In the genomic region with DNA sequence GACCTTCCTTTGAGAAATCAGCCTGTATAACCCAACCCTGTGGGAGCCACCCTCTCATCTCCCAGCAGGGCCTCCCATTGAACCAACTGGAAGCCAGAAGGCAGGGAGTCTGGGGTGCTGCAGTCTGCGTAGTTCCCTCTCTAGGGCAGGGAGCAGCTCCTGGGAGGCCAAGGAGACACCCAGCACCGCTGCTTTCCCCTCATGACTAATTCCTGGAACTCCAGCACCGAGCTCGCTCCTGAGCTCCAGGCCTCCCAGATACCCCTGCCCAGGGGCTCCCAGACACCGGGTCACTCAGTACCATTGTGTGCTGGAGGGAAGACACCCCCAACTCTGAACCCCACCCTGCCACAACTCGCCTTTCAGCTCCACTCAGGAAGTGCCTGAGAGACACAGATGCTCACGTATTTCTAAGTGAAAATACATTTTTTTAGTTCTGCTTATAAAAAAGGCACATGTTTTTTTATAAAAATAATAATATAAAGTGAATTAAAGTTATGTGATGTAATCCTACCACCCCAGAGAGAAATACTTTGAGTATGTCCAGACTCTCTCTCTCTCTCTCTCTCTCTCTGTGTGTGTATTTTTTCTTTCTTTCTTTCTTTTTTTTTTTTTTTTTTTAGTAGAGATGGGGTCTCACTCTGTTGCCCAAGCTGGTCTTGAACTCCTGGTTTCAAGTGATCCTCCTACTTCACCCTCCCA, we compare ENCODE assay signal across 14 cellular contexts. TPM values are rescaled to one million over a fixed set of nuclear protein-coding genes. Genes with fewer than 3 reads are reported as not detected.
A peak's percentile ranks its signal among the peaks of the same experiment; 100 is the strongest.
DNase-seq lines count a peak whose midpoint lies in the region; ATAC-seq and TF ChIP-seq lines count a peak whose summit lies in the region.
"Had no signal": no experiment of that assay in that cellular context is flagged by ENCODE, and none has a peak within 500 bp of the region (broad histone marks: within the 10 kb centered on the region; RNA-seq: fewer than 3 reads in every experiment).

No MANE protein-coding gene starts in this region.

- no peak overlapping the region for H3K23ac ChIP-seq in H9 (ENCODE audit: insufficient read length, low read depth, low read length)
- no peak overlapping the region for H3K23ac ChIP-seq in mesendoderm (ENCODE audit: low read length)

- TF ChIP-seq CTCF in H9 (conservative IDR thresholded peaks at IDR 0.05) (no peak), brain microvascular endothelial cell (IDR thresholded peaks at IDR 0.05; ENCODE audit: low read depth, low read length, missing control alignments) (no peak), PC-3 (conservative IDR thresholded peaks at IDR 0.05; ENCODE audit: low read depth, low read length) (no peak)

- H3K27me3 Mint-ChIP-seq in activated CD4-positive, alpha-beta T cell treated with anti-CD3 and anti-CD28 coated beads, Interleukin-2, amount 10 ng/mL, durations not matched to agents 24 days and 14 days: no peaks in the 10 kb centered on the region
- H3K27me3 Mint-ChIP-seq in H9 (ENCODE audit: low read depth): no peaks in the 10 kb centered on the region
- H3K27me3 Mint-ChIP-seq in activated naive CD8-positive, alpha-beta T cell treated with anti-CD3 and anti-CD28 coated beads for 36 hours: no peaks in the 10 kb centered on the region

- ATAC-seq in PC-3: no peak
- no peak for ATAC-seq in HG02981 (IDR thresholded peaks at IDR 0.05; ENCODE audit: unreplicated experiment)

- H3K4me1 Mint-ChIP-seq in activated CD4-positive, alpha-beta T cell treated with anti-CD3 and anti-CD28 coated beads, Interleukin-2, amount 10 ng/mL, durations not matched to agents 24 days and 14 days: peaks cover 59% of the 10 kb centered on the region
- peaks cover 3 to 4% of the 10 kb centered on the region in 2 experiments for H3K4me1 Mint-ChIP-seq in H9
- H3K4me1 Mint-ChIP-seq in activated naive CD8-positive, alpha-beta T cell treated with anti-CD3 and anti-CD28 coated beads for 36 hours: peaks cover 53% of the 10 kb centered on the region

- no peaks in the 10 kb centered on the region for H3K4me1 ChIP-seq in H9 (ENCODE audit: insufficient read depth, low read length)
- H3K4me1 ChIP-seq in mesendoderm (ENCODE audit: control insufficient read depth, low read depth, low read length): no peaks in the 10 kb centered on the region
- no peaks in the 10 kb centered on the region for H3K4me1 ChIP-seq in PC-3 (ENCODE audit: insufficient read depth, low read length)
- H3K4me1 ChIP-seq: tibial artery had no signal

- no peak overlapping the region for H3K18ac ChIP-seq in H9 (ENCODE audit: insufficient read length, low read depth, low read length)
- no peak overlapping the region for H3K18ac ChIP-seq in mesendoderm (ENCODE audit: low read length)

- H3T11ph ChIP-seq in H9 (ENCODE audit: low read length): no peak overlapping the region

- BruUV-seq in PC-3 (replicated peaks; lab: Mats Ljungman, UMichigan): no TSS peak

- peaks cover 8% of the 10 kb centered on the region for H3K36me3 Mint-ChIP-seq in activated CD4-positive, alpha-beta T cell treated with anti-CD3 and anti-CD28 coated beads, Interleukin-2, amount 10 ng/mL, durations not matched to agents 24 days and 14 days (ENCODE audit: low read depth)
- no peaks in the 10 kb centered on the region for H3K36me3 Mint-ChIP-seq in H9 (ENCODE audit: insufficient read depth in 1 of 3, low read depth in 3 of 3)
- H3K36me3 Mint-ChIP-seq in activated naive CD8-positive, alpha-beta T cell treated with anti-CD3 and anti-CD28 coated beads for 36 hours: peaks cover 13% of the 10 kb centered on the region

- H3K79me2 ChIP-seq in H9 (ENCODE audit: insufficient read depth, low read length) (no peaks in the 10 kb centered on the region), mesendoderm (ENCODE audit: control insufficient read depth, insufficient read depth, low read length) (no peaks in the 10 kb centered on the region), PC-3 (ENCODE audit: low read length) (no peaks in the 10 kb centered on the region)

- H3K27ac Mint-ChIP-seq in activated CD4-positive, alpha-beta T cell treated with anti-CD3 and anti-CD28 coated beads, Interleukin-2, amount 10 ng/mL, durations not matched to agents 24 days and 14 days: peak overlapping the region; percentile 93
- no peak overlapping the region for H3K27ac Mint-ChIP-seq in H9
- H3K27ac Mint-ChIP-seq in activated naive CD8-positive, alpha-beta T cell treated with anti-CD3 and anti-CD28 coated beads for 36 hours: peak overlapping the region; percentile 92

- intact Hi-C loops in activated CD4-positive, alpha-beta T cell treated with anti-CD3 and anti-CD28 coated beads, Interleukin-2, amount 10 ng/mL, durations not matched to agents 24 days and 14 days (cut with micrococcal nuclease): no loop called here
- intact Hi-C loops in PC-3 (cut with micrococcal nuclease): no loop called here

- no peak overlapping the region for H3K27ac ChIP-seq in H9 (ENCODE audit: insufficient read length, low read depth, low read length)
- no peak overlapping the region for H3K27ac ChIP-seq in mesendoderm (ENCODE audit: low read depth, low read length)
- H3K27ac ChIP-seq in brain microvascular endothelial cell: no peak overlapping the region
- no peak overlapping the region for H3K27ac ChIP-seq in PC-3 (ENCODE audit: low read length)
- H3K27ac ChIP-seq: tibial artery had no signal

- H3K9me3 ChIP-seq in H9 (ENCODE audit: control insufficient read depth, low read depth, low read length) (no peaks in the 10 kb centered on the region), PC-3 (ENCODE audit: low read length) (no peaks in the 10 kb centered on the region)
- H3K9me3 ChIP-seq: tibial artery had no signal

- no peaks in the 10 kb centered on the region for H3K79me1 ChIP-seq in H9 (ENCODE audit: insufficient read depth, low read depth, low read length, poor library complexity, severe bottlenecking)
- H3K79me1 ChIP-seq in mesendoderm (ENCODE audit: low read length): no peaks in the 10 kb centered on the region

- no CpG with 5 or more reads among the region's 7 CpGs for WGBS in H9 (ENCODE audit: extremely low coverage, insufficient read length, low lambda C conversion rate)
- no CpG with 5 or more reads among the region's 7 CpGs for WGBS in mesendoderm (ENCODE audit: extremely low coverage, insufficient coverage, low lambda C conversion rate)

- peak overlapping the region; percentile 89; the same call in 1 of the 2 replicates for H3K14ac ChIP-seq in H9 (ENCODE audit: insufficient read depth, low read length)

- DNase-seq in activated CD4-positive, alpha-beta T cell treated with anti-CD3 and anti-CD28 coated beads, Interleukin-2, amount 10 ng/mL, durations not matched to agents 24 days and 14 days: peak; percentile 70
- no peak for DNase-seq in activated CD4-positive, alpha-beta T cell treated with anti-CD3 and anti-CD28 coated beads, Interleukin-2, amount 50 U/mL, for 1 hour
- DNase-seq in H9 (no peak), mesendoderm (no peak), brain microvascular endothelial cell (no peak), PC-3 (no peak)
- DNase-seq in activated naive CD8-positive, alpha-beta T cell treated with anti-CD3 and anti-CD28 coated beads for 36 hours: no peak
- DNase-seq: ACHN; activated CD4-positive, alpha-beta T cell treated with anti-CD3 and anti-CD28 coated beads, Interleukin-2, amount 50 U/mL, for 48 hours; NCI-H1092 treated with DMSO at 0.1 percent for 48 hours; NCI-H2227 treated with DMSO at 0.1 percent for 48 hours; posterior cingulate gyrus; tibial artery had no signal

- H3K4me2 ChIP-seq in H9 (ENCODE audit: insufficient read depth, insufficient read length, low read length) (no peak overlapping the region), mesendoderm (ENCODE audit: low read length) (no peak overlapping the region), PC-3 (ENCODE audit: low read length) (no peak overlapping the region)

- H3K4me3 Mint-ChIP-seq in activated CD4-positive, alpha-beta T cell treated with anti-CD3 and anti-CD28 coated beads, Interleukin-2, amount 10 ng/mL, durations not matched to agents 24 days and 14 days: peak overlapping the region; percentile 58
- no peak overlapping the region for H3K4me3 Mint-ChIP-seq in H9
- no peak overlapping the region for H3K4me3 Mint-ChIP-seq in activated naive CD8-positive, alpha-beta T cell treated with anti-CD3 and anti-CD28 coated beads for 36 hours

- H4K5ac ChIP-seq in H9 (ENCODE audit: insufficient read length, low read depth, low read length) (no peak overlapping the region), mesendoderm (ENCODE audit: low read length) (no peak overlapping the region)

- CTCF ChIA-PET in PC-3 (lab: Charles Lee): no interaction called here

- H2AK5ac ChIP-seq in H9 (ENCODE audit: insufficient read length, low read length) (no peak overlapping the region), mesendoderm (ENCODE audit: low read length) (no peak overlapping the region)

- POLR2A ChIA-PET in PC-3 (lab: Charles Lee; ENCODE audit: unreplicated experiment): no interaction called here

- H3K56ac ChIP-seq in H9 (ENCODE audit: insufficient read length, low read depth, low read length) (no peak overlapping the region), mesendoderm (ENCODE audit: low read length) (peak overlapping the region; percentile 25)

- no peaks in the 10 kb centered on the region for H3F3A ChIP-seq in PC-3 (ENCODE audit: low read length, unreplicated experiment)

- H3K23me2 ChIP-seq in H9 (ENCODE audit: insufficient read length, low read depth, low read length, poor library complexity, severe bottlenecking): no peaks in the 10 kb centered on the region

- no peaks in the 10 kb centered on the region for H3K36me3 ChIP-seq in mesendoderm (ENCODE audit: control insufficient read depth, insufficient read depth, low read length)
- no peaks in the 10 kb centered on the region for H3K36me3 ChIP-seq in brain microvascular endothelial cell (replicated peaks)
- H3K36me3 ChIP-seq in PC-3 (ENCODE audit: low read depth, low read length): no peaks in the 10 kb centered on the region
- H3K36me3 ChIP-seq: tibial artery had no signal

- H4K91ac ChIP-seq in H9 (ENCODE audit: insufficient read length, low read depth, low read length): no peak overlapping the region

- H2BK5ac ChIP-seq in H9 (ENCODE audit: insufficient read length, low read length) (no peak overlapping the region), mesendoderm (ENCODE audit: low read length) (no peak overlapping the region)

- H2BK120ac ChIP-seq in H9 (ENCODE audit: low read depth, low read length, poor library complexity, severe bottlenecking) (no peak overlapping the region), mesendoderm (ENCODE audit: low read depth, low read length) (no peak overlapping the region)

- no peak overlapping the region for H2BK20ac ChIP-seq in H9 (ENCODE audit: low read depth, low read length, poor library complexity, severe bottlenecking)

- H3K27me3 ChIP-seq in H9 (ENCODE audit: insufficient read depth, low read length) (no peaks in the 10 kb centered on the region), mesendoderm (ENCODE audit: insufficient read depth, low read length, poor library complexity) (no peaks in the 10 kb centered on the region), brain microvascular endothelial cell (replicated peaks) (no peaks in the 10 kb centered on the region), PC-3 (ENCODE audit: low read length) (no peaks in the 10 kb centered on the region)
- H3K27me3 ChIP-seq: tibial artery had no signal

- H4K20me1 ChIP-seq in H9 (ENCODE audit: control insufficient read depth, insufficient read depth, insufficient read length): no peaks in the 10 kb centered on the region
- H4K20me1 ChIP-seq in PC-3 (ENCODE audit: low read length): no peaks in the 10 kb centered on the region

- H3K4me3 ChIP-seq in mesendoderm (ENCODE audit: low read length) (no peak overlapping the region), brain microvascular endothelial cell (ENCODE audit: low read depth, low read length) (no peak overlapping the region), PC-3 (ENCODE audit: low read length) (no peak overlapping the region)
- H3K4me3 ChIP-seq: tibial artery had no signal

- H2BK15ac ChIP-seq in H9 (ENCODE audit: low read depth, low read length): no peak overlapping the region
- no peak overlapping the region for H2BK15ac ChIP-seq in mesendoderm (replicated peaks; ENCODE audit: low read depth)

- H4K8ac ChIP-seq in H9 (replicated peaks; ENCODE audit: insufficient read length, low read depth, low read length) (no peak overlapping the region), mesendoderm (ENCODE audit: low read depth, low read length) (no peak overlapping the region)

- H3K4ac ChIP-seq in H9 (ENCODE audit: low read depth, low read length) (no peak overlapping the region), mesendoderm (ENCODE audit: low read depth, low read length) (no peak overlapping the region)

- H2AFZ ChIP-seq in H9 (ENCODE audit: low read length) (no peak overlapping the region), PC-3 (ENCODE audit: low read length) (no peak overlapping the region)

- H3K9ac ChIP-seq in H9 (ENCODE audit: extremely low read depth, insufficient read length, low read length) (no peak overlapping the region), mesendoderm (ENCODE audit: low read length) (no peak overlapping the region), PC-3 (ENCODE audit: low read length) (no peak overlapping the region)

- no peaks in the 10 kb centered on the region for H3K9me3 Mint-ChIP-seq in activated CD4-positive, alpha-beta T cell treated with anti-CD3 and anti-CD28 coated beads, Interleukin-2, amount 10 ng/mL, durations not matched to agents 24 days and 14 days
- peaks cover 0 to 6% of the 10 kb centered on the region in 2 experiments; a peak in 1 of 5 replicates for H3K9me3 Mint-ChIP-seq in H9
- H3K9me3 Mint-ChIP-seq in activated naive CD8-positive, alpha-beta T cell treated with anti-CD3 and anti-CD28 coated beads for 36 hours: peaks cover 12% of the 10 kb centered on the region

- H2BK12ac ChIP-seq in H9 (ENCODE audit: insufficient read length, low read depth, low read length): no peak overlapping the region

- in situ Hi-C loops in brain microvascular endothelial cell (cut with HindIII; ENCODE audit: low pct_ligation_motif_present, low sequenced_read_pairs): no loop called here

- no peaks in the 10 kb centered on the region for H3K9me2 ChIP-seq in PC-3 (replicated peaks; ENCODE audit: low read length)

RNA-seq across cellular contexts. Expression of gene PIM1, which starts 17.5 kb away (rescaled TPM):
- 153 and 158 TPM in 2 replicates for total RNA-seq in activated CD4-positive, alpha-beta T cell treated with anti-CD3 and anti-CD28 coated beads, Interleukin-2, amount 10 ng/mL, durations not matched to agents 24 days and 14 days
- total RNA-seq in H9 (2021) (46.7 and 47.5 TPM in 2 replicates), PC-3 (2014; rRNA removed) (74.1 and 93.3 TPM in 2 replicates)
- 100 to 1,000 TPM; 166 to 168 TPM for total RNA-seq in activated naive CD8-positive, alpha-beta T cell treated with anti-CD3 and anti-CD28 coated beads for 36 hours
- 153 TPM for polyA plus RNA-seq in mesendoderm (2013, experiment 1 of 2)
- polyA plus RNA-seq in mesendoderm (2013, experiment 2 of 2): 150 TPM

Comparison
In these comparisons a context has a peak if more than half of its experiments do, and no peak if none do; other contexts are left out.
1. H3K27ac Mint-ChIP-seq: peak in activated CD4-positive, alpha-beta T cell treated with anti-CD3 and anti-CD28 coated beads, Interleukin-2, amount 10 ng/mL, durations not matched to agents 24 days and 14 days (single experiment) and activated naive CD8-positive, alpha-beta T cell treated with anti-CD3 and anti-CD28 coated beads for 36 hours (single experiment); none in H9 (0 of 3).